8 cellular contexts compared by ENCODE assay signal in the genomic region with DNA sequence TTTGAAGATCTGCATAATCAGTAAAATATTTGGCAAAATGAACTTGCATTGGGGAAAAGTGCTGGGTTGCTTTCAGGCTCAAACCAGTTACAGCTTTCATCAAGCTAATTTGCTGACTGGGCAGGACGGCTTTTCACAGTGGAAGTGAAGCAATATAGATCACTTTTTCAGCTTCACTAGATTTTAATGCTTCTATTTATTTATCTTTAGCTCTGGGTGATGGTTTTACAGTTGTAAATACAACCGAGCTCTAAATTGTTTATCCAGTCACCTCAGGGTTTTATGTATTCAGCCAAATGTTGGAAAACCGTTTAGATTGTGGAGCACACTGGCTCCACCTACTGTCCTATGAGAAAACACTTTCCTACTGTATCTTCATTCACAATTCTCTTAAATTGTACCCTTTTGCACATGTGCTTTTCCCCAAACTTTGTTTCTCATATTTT. TPM values are rescaled to one million over a fixed set of nuclear protein-coding genes. Genes with fewer than 3 reads are reported as not detected.
DNase-seq lines count a peak whose midpoint lies in the region; ATAC-seq and TF ChIP-seq lines count a peak whose summit lies in the region.

No MANE protein-coding gene starts in this region.

- 13 to 18% methylated on average over 3 of the region's 3 CpGs for WGBS in thyroid gland, 2 donors

- peak overlapping the region in 1 of 3 donors; percentile 25 for H3K27ac ChIP-seq in thyroid gland

- ATAC-seq in left lobe of liver (peak; percentile 76), GM19397 (IDR thresholded peaks at IDR 0.05; ENCODE audit: unreplicated experiment) (no peak)

- H3K36me3 ChIP-seq in NT2/D1 (ENCODE audit: insufficient read depth, insufficient read length, low read length) (no peaks in the 10 kb centered on the region), thyroid gland (no peaks in the 10 kb centered on the region)

- peaks cover 2% of the 10 kb centered on the region for H3K4me1 ChIP-seq in NT2/D1 (ENCODE audit: insufficient read depth, insufficient read length)
- H3K4me1 ChIP-seq in thyroid gland: peaks cover 0 to 8% of the 10 kb centered on the region in 2 donors

- TF ChIP-seq CTCF in thyroid gland (IDR thresholded peaks at IDR 0.05): peak in 5 of 6 experiments; percentile 19 to 81 (median 75)

- no peak for TF ChIP-seq POLR2A in thyroid gland (IDR thresholded peaks at IDR 0.05)

- no peaks in the 10 kb centered on the region for H3K27me3 ChIP-seq in NT2/D1 (ENCODE audit: insufficient read depth, insufficient read length)
- H3K27me3 ChIP-seq in thyroid gland: no peaks in the 10 kb centered on the region

- in situ Hi-C loops in KBM-7 (cut with MboI; ENCODE audit: low pct_unique_long_range_greater_than_20kb, low sequenced_read_pairs): no loop called here

- DNase-seq in DMS153 (lab: John Stamatoyannopoulos, UW) (peak; percentile 69), KBM-7 (peak; percentile 57), NT2/D1 (ENCODE audit: low read depth, low spot score) (peak; percentile 33), left lobe of liver (ENCODE audit: low spot score) (no peak), thyroid gland (peak; percentile 7 to 9)
- DNase-seq in central memory CD4-positive, alpha-beta T cell: peak; percentile 12
- no peak for DNase-seq in NK-92 treated with Interleukin-12 subunit alpha and Interleukin-12 subunit beta, amount 100 ng/mL, for 24 hours (lab: John Stamatoyannopoulos, UW)

- intact Hi-C loops in thyroid gland (cut with DNase I): loop anchor here (10.0 kb wide), 1 partner anchor 54 kb away; the partner anchor contains the start of gene ACER3

- H3K4me3 ChIP-seq in NT2/D1 (ENCODE audit: insufficient read length, low read depth): no peak overlapping the region
- H3K4me3 ChIP-seq in thyroid gland (replicated peaks in 1 of 3): no peak overlapping the region

- no peaks in the 10 kb centered on the region for H3K9me3 ChIP-seq in NT2/D1 (ENCODE audit: insufficient read depth, low read length)
- no peaks in the 10 kb centered on the region for H3K9me3 ChIP-seq in thyroid gland

- no peak overlapping the region for H3K9ac ChIP-seq in NT2/D1 (ENCODE audit: insufficient read length, low read depth)

RNA-seq across cellular contexts. Expression of gene ACER3, which starts 58.2 kb away (rescaled TPM):
- total RNA-seq in left lobe of liver (4.8 TPM), thyroid gland (10 to 100 TPM; 11.5 to 29.3 (median 17.9) TPM)

Comparison
In these comparisons a context has a peak if more than half of its experiments do, and no peak if none do; other contexts are left out.
1. DNase-seq: peak in DMS153 (single experiment), KBM-7 (single experiment), NT2/D1 (single experiment), central memory CD4-positive, alpha-beta T cell (single experiment) and thyroid gland (2 of 2); none in left lobe of liver (single experiment) and NK-92 treated with Interleukin-12 subunit alpha and Interleukin-12 subunit beta, amount 100 ng/mL, for 24 hours (single experiment).